In the genomic region with DNA sequence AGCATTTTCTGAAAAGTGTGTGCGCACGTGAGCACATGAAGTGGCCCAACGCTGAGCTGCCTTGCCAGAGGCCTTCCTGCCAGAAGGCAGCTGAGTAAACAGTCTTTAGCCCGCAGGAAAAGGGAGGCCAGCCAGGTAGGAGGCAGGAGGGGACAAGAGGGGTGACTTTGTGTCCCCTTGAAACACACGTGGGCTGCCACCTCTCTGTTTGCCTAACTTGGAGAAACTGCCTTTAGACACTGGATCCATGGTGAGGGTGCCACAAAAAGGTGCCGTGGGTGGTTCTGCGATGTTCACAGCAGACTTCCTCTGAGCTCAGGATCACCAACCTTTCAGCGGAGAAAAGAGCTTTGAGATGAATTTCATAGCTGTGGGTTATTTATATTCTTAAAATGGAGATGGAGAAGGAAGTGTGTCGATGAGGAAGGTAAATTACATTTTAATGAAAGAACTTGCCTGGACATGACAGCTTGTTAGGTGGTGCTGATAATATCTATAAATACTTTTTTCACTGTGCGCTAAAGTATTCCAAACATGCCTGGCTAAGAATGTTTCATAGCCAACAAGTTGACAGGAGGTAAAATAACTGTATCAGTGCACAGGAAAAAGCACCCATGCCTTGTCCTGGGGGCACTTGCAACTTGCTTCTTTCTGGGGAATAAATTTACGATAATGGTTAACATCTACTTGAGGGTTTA, we compare ENCODE assay signal across 11 cellular contexts. TPM values are rescaled to one million over a fixed set of nuclear protein-coding genes. Genes with fewer than 3 reads are reported as not detected.
A peak's percentile ranks its signal among the peaks of the same experiment; 100 is the strongest.
DNase-seq lines count a peak whose midpoint lies in the region; TF ChIP-seq lines count a peak whose summit lies in the region.
"Had no signal": no experiment of that assay in that cellular context is flagged by ENCODE, and none has a peak within 500 bp of the region (broad histone marks: within the 10 kb centered on the region; RNA-seq: fewer than 3 reads in every experiment).

No MANE protein-coding gene starts in this region.

- H3K4me2 ChIP-seq in SK-N-SH (no peak overlapping the region), hepatocyte (no peak overlapping the region)
- H3K4me2 ChIP-seq: A549 had no signal

- H3K9me2 ChIP-seq in SK-N-SH = no peaks in the 10 kb centered on the region
- H3K9me2 ChIP-seq in hepatocyte (replicated peaks; ENCODE audit: insufficient read depth) = no peaks in the 10 kb centered on the region

- H3K4me3 Mint-ChIP-seq in CD4-positive, alpha-beta memory T cell = no peak overlapping the region
- H3K4me3 Mint-ChIP-seq: T-helper 17 cell had no signal

- peaks cover 0 to 4% of the 10 kb centered on the region in 2 experiments for H3K36me3 ChIP-seq in SK-N-SH (replicated peaks in 1 of 2; ENCODE audit: control insufficient read depth in 1 of 2, insufficient read depth in 2 of 2, low read length in 1 of 2)
- no peaks in the 10 kb centered on the region for H3K36me3 ChIP-seq in hepatocyte (replicated peaks; ENCODE audit: insufficient read depth, low read depth)
- no peaks in the 10 kb centered on the region for H3K36me3 ChIP-seq in effector memory CD4-positive, alpha-beta T cell (ENCODE audit: control insufficient read depth, insufficient read depth, low read length)
- H3K36me3 ChIP-seq in CD4-positive, alpha-beta memory T cell (ENCODE audit: insufficient read depth, low read length) = no peaks in the 10 kb centered on the region

- no peak overlapping the region for H3K9ac ChIP-seq in SK-N-SH

- intact Hi-C loops in CD4-positive, alpha-beta memory T cell (cut with micrococcal nuclease) = no loop called here

- DNase-seq in NCI-H2171 treated with DMSO at 0.1 percent for 48 hours (lab: John Stamatoyannopoulos, UW) (peak; percentile 1), NCI-H2171 (lab: John Stamatoyannopoulos, UW) (no peak), SK-N-SH (no peak), hepatocyte (ENCODE audit: low spot score) (no peak), ureter (ENCODE audit: low spot score) (peak; percentile 65), SKM-1 (lab: John Stamatoyannopoulos, UW; ENCODE audit: unreplicated experiment) (no peak)
- no peak for DNase-seq in effector memory CD4-positive, alpha-beta T cell
- no peak for DNase-seq in CD4-positive, alpha-beta memory T cell
- DNase-seq: effector CD8-positive, alpha-beta T cell; T-helper 17 cell had no signal

- no peaks in the 10 kb centered on the region for H3K9me3 ChIP-seq in SK-N-SH
- H3K9me3 ChIP-seq in hepatocyte (ENCODE audit: low read depth) = no peaks in the 10 kb centered on the region
- H3K9me3 ChIP-seq in effector memory CD4-positive, alpha-beta T cell (ENCODE audit: control insufficient read depth, low read length) = no peaks in the 10 kb centered on the region
- no peaks in the 10 kb centered on the region for H3K9me3 ChIP-seq in CD4-positive, alpha-beta memory T cell (ENCODE audit: control insufficient read depth in 1 of 2, low read length in 2 of 2)
- H3K9me3 ChIP-seq: A549 had no signal

- no peaks in the 10 kb centered on the region for H3K27me3 ChIP-seq in SK-N-SH (ENCODE audit: insufficient read depth)
- no peaks in the 10 kb centered on the region for H3K27me3 ChIP-seq in hepatocyte
- no peaks in the 10 kb centered on the region for H3K27me3 ChIP-seq in effector memory CD4-positive, alpha-beta T cell (replicated peaks; ENCODE audit: control insufficient read depth, insufficient read depth, low read length, poor library complexity, severe bottlenecking)
- H3K27me3 ChIP-seq in CD4-positive, alpha-beta memory T cell (ENCODE audit: insufficient read depth, low read length) = no peaks in the 10 kb centered on the region

- H3K4me1 ChIP-seq in SK-N-SH (ENCODE audit: control insufficient read depth in 1 of 2, insufficient read depth in 2 of 2, low read depth in 1 of 2, low read length in 1 of 2) (peaks cover 3 to 4% of the 10 kb centered on the region in 2 experiments; a peak in 2 of 4 replicates), hepatocyte (ENCODE audit: insufficient read depth) (peaks cover 11% of the 10 kb centered on the region)
- no peaks in the 10 kb centered on the region for H3K4me1 ChIP-seq in effector memory CD4-positive, alpha-beta T cell (ENCODE audit: control insufficient read depth, insufficient read depth, low read length, poor library complexity, severe bottlenecking)
- no peaks in the 10 kb centered on the region for H3K4me1 ChIP-seq in CD4-positive, alpha-beta memory T cell (ENCODE audit: insufficient read depth, low read length)
- H3K4me1 ChIP-seq: A549 had no signal

- CTCF ChIA-PET in SK-N-SH (lab: Yijun Ruan, JAX) = interaction anchor here (1.0 to 1.9 kb wide), 2 partner anchors 10 to 19 kb away, joined by 3 to 6 read pairs; no protein-coding TSS in a partner anchor
- CTCF ChIA-PET in CD4-positive, alpha-beta memory T cell (lab: Charles Lee; ENCODE audit: partially characterized antibody) = no interaction called here

- H3K27ac ChIP-seq in SK-N-SH (ENCODE audit: low read depth in 2 of 2, low read length in 1 of 2) = peak overlapping the region in 1 of 2 experiments; percentile 75; a peak in 1 of 4 replicates
- H3K27ac ChIP-seq in hepatocyte = peak overlapping the region; percentile 46
- H3K27ac ChIP-seq in effector memory CD4-positive, alpha-beta T cell (ENCODE audit: insufficient read depth, low read length, poor library complexity, severe bottlenecking) = no peak overlapping the region
- H3K27ac ChIP-seq in CD4-positive, alpha-beta memory T cell (ENCODE audit: low read depth, low read length) = no peak overlapping the region

- H3K79me2 ChIP-seq in SK-N-SH (ENCODE audit: insufficient read depth) = no peaks in the 10 kb centered on the region
- H3K79me2 ChIP-seq in hepatocyte = no peaks in the 10 kb centered on the region

- 91% methylated on average over 11 of the region's 11 CpGs for WGBS in SK-N-SH (ENCODE audit: low lambda C conversion rate)
- 62% methylated on average over 11 of the region's 11 CpGs for WGBS in hepatocyte (ENCODE audit: low lambda C conversion rate, missing lambda C conversion rate)

- no peak for TF ChIP-seq RAD21 in SK-N-SH (IDR thresholded peaks at IDR 0.05; ENCODE audit: low read length)

- H4K20me1 ChIP-seq in SK-N-SH (ENCODE audit: insufficient read depth) (no peaks in the 10 kb centered on the region), hepatocyte (ENCODE audit: insufficient read depth, poor library complexity, severe bottlenecking) (no peaks in the 10 kb centered on the region)

- no peak overlapping the region for H2AFZ ChIP-seq in SK-N-SH (ENCODE audit: low read depth)
- no peak overlapping the region for H2AFZ ChIP-seq in hepatocyte

- no peak for TF ChIP-seq EP300 in SK-N-SH (IDR thresholded peaks at IDR 0.05; ENCODE audit: borderline replicate concordance in 1 of 2, low read depth in 1 of 2, low read length in 1 of 2)

- H3K4me3 ChIP-seq in SK-N-SH (ENCODE audit: low read depth in 2 of 2, low read length in 1 of 2) (no peak overlapping the region), hepatocyte (no peak overlapping the region)
- H3K4me3 ChIP-seq in effector memory CD4-positive, alpha-beta T cell (ENCODE audit: insufficient read depth, low read depth, low read length, poor library complexity, severe bottlenecking) = no peak overlapping the region
- no peak overlapping the region for H3K4me3 ChIP-seq in CD4-positive, alpha-beta memory T cell (ENCODE audit: low read length in 2 of 2)
- H3K4me3 ChIP-seq: A549 had no signal

- no peak overlapping the region for H3K27ac Mint-ChIP-seq in CD4-positive, alpha-beta memory T cell
- H3K27ac Mint-ChIP-seq: T-helper 17 cell had no signal

- TF ChIP-seq CTCF in SK-N-SH (IDR thresholded peaks at IDR 0.05) (no peak), hepatocyte (IDR thresholded peaks at IDR 0.05; ENCODE audit: poor library complexity) (no peak)

- H3K27me3 Mint-ChIP-seq in CD4-positive, alpha-beta memory T cell = no peaks in the 10 kb centered on the region
- H3K27me3 Mint-ChIP-seq: T-helper 17 cell had no signal

- no peaks in the 10 kb centered on the region for H3K36me3 Mint-ChIP-seq in CD4-positive, alpha-beta memory T cell

- no peaks in the 10 kb centered on the region for H3F3A ChIP-seq in SK-N-SH (replicated peaks; ENCODE audit: insufficient read depth)

- H3K9me3 Mint-ChIP-seq in CD4-positive, alpha-beta memory T cell = peaks cover 0 to 1% (median 0%) of the 10 kb centered on the region in 8 donors

- POLR2A ChIA-PET in SK-N-SH (lab: Yijun Ruan, JAX) = no interaction called here
- POLR2A ChIA-PET in CD4-positive, alpha-beta memory T cell (lab: Charles Lee; ENCODE audit: partially characterized antibody) = no interaction called here

- peaks cover 2 to 8% (median 6%) of the 10 kb centered on the region in 4 donors for H3K4me1 Mint-ChIP-seq in CD4-positive, alpha-beta memory T cell

TF ChIP-seq in SK-N-SH, 30 proteins besides CTCF, POLR2A, EP300 and RAD21:
- TF ChIP-seq MEF2A (IDR thresholded peaks at IDR 0.05; ENCODE audit: borderline replicate concordance, low read depth) (peak; percentile 32; the same call in 1 of the 2 replicates), TCF12 (IDR thresholded peaks at IDR 0.05) (no peak)
TF ChIP-seq in SK-N-SH: peak in this region for 1.

RNA-seq across cellular contexts. Expression of gene ASB1, which starts 36.6 kb away (rescaled TPM):
- polyA plus RNA-seq in SK-N-SH (2012; rRNA removed) = 33.3 and 33.6 TPM in 2 replicates
- polyA plus RNA-seq in SK-N-SH (2012; cell fraction: cytosol; rRNA removed) = 23.3 and 25.2 TPM in 2 replicates
- 80.7 and 86.5 TPM in 2 replicates for polyA plus RNA-seq in SK-N-SH (2012; cell fraction: nucleus; rRNA removed)
- total RNA-seq in hepatocyte = 13.0 and 19.3 TPM in 2 replicates
- polyA plus RNA-seq in hepatocyte = 27.9 and 30.1 TPM in 2 replicates
- 26.2 TPM for total RNA-seq in ureter
- 10 to 100 TPM; 46.5 to 48.4 TPM for total RNA-seq in CD4-positive, alpha-beta memory T cell
- polyA plus RNA-seq in CD4-positive, alpha-beta memory T cell = 10 to 100 TPM; 19.5 to 22.4 TPM

Comparison
In these comparisons a context has a peak if more than half of its experiments do, and no peak if none do; other contexts are left out.
1. DNase-seq: peak in NCI-H2171 treated with DMSO at 0.1 percent for 48 hours (single experiment) and ureter (single experiment); none in NCI-H2171 (single experiment), SK-N-SH (single experiment), hepatocyte (single experiment), effector memory CD4-positive, alpha-beta T cell (0 of 3), SKM-1 (single experiment) and CD4-positive, alpha-beta memory T cell (0 of 5).